ENCODE assay signal across 16 cellular contexts in genomic region chr18:12749136-12749535, GRCh38.
"Had no signal": no experiment of that assay in that cellular context is flagged by ENCODE, and none has a peak within 500 bp of the region (broad histone marks: within the 10 kb centered on the region; RNA-seq: fewer than 3 reads in every experiment).

No MANE protein-coding gene starts in this region.

- H3K27me3 ChIP-seq: dorsolateral prefrontal cortex, suprapubic skin had no signal

- ATAC-seq: natural killer cell treated with Interleukin-12 subunit alpha and Interleukin-12 subunit beta and Interleukin-15 and Interleukin-18, amount 100 ng/mL, for 72 hours; sciatic nerve had no signal

- H3K4me3 ChIP-seq: dorsolateral prefrontal cortex, lung, suprapubic skin had no signal

- H3K27ac ChIP-seq: dorsolateral prefrontal cortex, suprapubic skin had no signal

- H3K4me1 ChIP-seq: suprapubic skin had no signal

- H3K9me3 ChIP-seq: suprapubic skin had no signal

- H3K36me3 ChIP-seq: suprapubic skin had no signal

- DNase-seq: activated CD4-positive, alpha-beta T cell treated with anti-CD3 and anti-CD28 coated beads, Interleukin-2, amount 50 U/mL, for 1 hour; activated CD4-positive, CD25-positive, alpha-beta regulatory T cell; activated effector memory CD4-positive, alpha-beta T cell treated with anti-CD3 and anti-CD28 coated beads, Interleukin-2, amount 50 U/mL, for 16 hours; activated naive CD8-positive, alpha-beta T cell treated with anti-CD3 and anti-CD28 coated beads, Interleukin-2, amount 10 ng/mL, durations not matched to agents 7 days and 5 days; activated T-cell treated with anti-CD3 and anti-CD28 coated beads, Interleukin-2, amount 50 U/mL, for 1 hour; anterior cingulate cortex; dorsolateral prefrontal cortex; immature natural killer cell; occipital lobe; stimulated activated CD4-positive, alpha-beta T cell treated with anti-CD3 and anti-CD28 coated beads, Interleukin-2, amount 100 ng/mL, for 48 hours; stimulated activated CD8-positive, alpha-beta memory T cell treated with anti-CD3 and anti-CD28 coated beads, Interleukin-4, amount 100 ng/mL, for 48 hours; stimulated activated naive CD8-positive, alpha-beta T cell treated with anti-CD3 and anti-CD28 coated beads, Interleukin-15, Interleukin-2, amounts not matched to agents 100 U/mL and 50 U/mL, for 24 hours had no signal
